ENCODE assay signal across 8 cellular contexts in genomic region chr20:58236612-58237317, GRCh38. TPM values are rescaled to one million over a fixed set of nuclear protein-coding genes. Genes with fewer than 3 reads are reported as not detected.
DNase-seq lines count a peak whose midpoint lies in the region; ATAC-seq and TF ChIP-seq lines count a peak whose summit lies in the region.

No MANE protein-coding gene starts in this region.

- TF ChIP-seq CTCF in AG10803 (conservative IDR thresholded peaks at IDR 0.05; ENCODE audit: low read length), result peak; percentile 91

- peak overlapping the region; percentile 71 for H3K27ac ChIP-seq in effector memory CD4-positive, alpha-beta T cell (ENCODE audit: insufficient read depth, low read length, poor library complexity, severe bottlenecking)

- H3K27me3 Mint-ChIP-seq in activated CD8-positive, alpha-beta T cell treated with anti-CD3 and anti-CD28 coated beads, Interleukin-2, amount 10 ng/mL, durations not matched to agents 7 days and 5 days (ENCODE audit: low read depth), result no peaks in the 10 kb centered on the region
- no peaks in the 10 kb centered on the region for H3K27me3 Mint-ChIP-seq in memory B cell

- ATAC-seq in GM18873 (IDR thresholded peaks at IDR 0.05; ENCODE audit: low FRiP score, unreplicated experiment) (peak; percentile 62), HG03378 (IDR thresholded peaks at IDR 0.05; ENCODE audit: unreplicated experiment) (peak; percentile 79), memory B cell (ENCODE audit: low read depth) (peak; percentile 90)
- peak; percentile 90 for ATAC-seq in activated CD8-positive, alpha-beta T cell treated with anti-CD3 and anti-CD28 coated beads, Interleukin-2, amount 10 ng/mL, durations not matched to agents 7 days and 5 days

- H3K4me3 ChIP-seq in AG10803 (ENCODE audit: low read length), result peak overlapping the region; percentile 57
- peak overlapping the region; percentile 55 for H3K4me3 ChIP-seq in effector memory CD4-positive, alpha-beta T cell (ENCODE audit: insufficient read depth, low read depth, low read length, poor library complexity, severe bottlenecking)

- no peaks in the 10 kb centered on the region for H3K4me1 ChIP-seq in effector memory CD4-positive, alpha-beta T cell (ENCODE audit: control insufficient read depth, insufficient read depth, low read length, poor library complexity, severe bottlenecking)

- no peaks in the 10 kb centered on the region for H3K36me3 ChIP-seq in effector memory CD4-positive, alpha-beta T cell (ENCODE audit: control insufficient read depth, insufficient read depth, low read length)

- peaks cover 28% of the 10 kb centered on the region for H3K4me1 Mint-ChIP-seq in activated CD8-positive, alpha-beta T cell treated with anti-CD3 and anti-CD28 coated beads, Interleukin-2, amount 10 ng/mL, durations not matched to agents 7 days and 5 days (ENCODE audit: low read depth)
- H3K4me1 Mint-ChIP-seq in memory B cell, result no peaks in the 10 kb centered on the region

- H3K4me3 Mint-ChIP-seq in activated CD8-positive, alpha-beta T cell treated with anti-CD3 and anti-CD28 coated beads, Interleukin-2, amount 10 ng/mL, durations not matched to agents 7 days and 5 days, result peak overlapping the region; percentile 90
- peak overlapping the region; percentile 89 for H3K4me3 Mint-ChIP-seq in memory B cell

- peak overlapping the region; percentile 91 for H3K27ac Mint-ChIP-seq in activated CD8-positive, alpha-beta T cell treated with anti-CD3 and anti-CD28 coated beads, Interleukin-2, amount 10 ng/mL, durations not matched to agents 7 days and 5 days
- peak overlapping the region; percentile 80 for H3K27ac Mint-ChIP-seq in memory B cell

- H3K36me3 Mint-ChIP-seq in activated CD8-positive, alpha-beta T cell treated with anti-CD3 and anti-CD28 coated beads, Interleukin-2, amount 10 ng/mL, durations not matched to agents 7 days and 5 days (ENCODE audit: low read depth), result peaks cover 12% of the 10 kb centered on the region
- H3K36me3 Mint-ChIP-seq in memory B cell, result peaks cover 8% of the 10 kb centered on the region

- POLR2A ChIA-PET in activated CD8-positive, alpha-beta T cell treated with anti-CD3 and anti-CD28 coated beads, Interleukin-2, amount 10 ng/mL, durations not matched to agents 7 days and 5 days (lab: Charles Lee), result interaction anchor here (1.1 kb wide), 1 partner anchor 70 kb away, joined by 4 read pairs; no protein-coding TSS in a partner anchor

- H3K27me3 ChIP-seq in effector memory CD4-positive, alpha-beta T cell (replicated peaks; ENCODE audit: control insufficient read depth, insufficient read depth, low read length, poor library complexity, severe bottlenecking), result no peaks in the 10 kb centered on the region

- CTCF ChIA-PET in activated CD8-positive, alpha-beta T cell treated with anti-CD3 and anti-CD28 coated beads, Interleukin-2, amount 10 ng/mL, durations not matched to agents 7 days and 5 days (lab: Charles Lee), result interaction anchor here (0.6 to 6.0 kb wide), 20 partner anchors 8 to 602 kb away, joined by 3 to 55 read pairs (median 5); partner anchors contain the start of genes ANKRD60, RAB22A and VAPB

- no peaks in the 10 kb centered on the region for H3K9me3 ChIP-seq in effector memory CD4-positive, alpha-beta T cell (ENCODE audit: control insufficient read depth, low read length)

- DNase-seq in AG10803 (ENCODE audit: low read depth) (peak; percentile 54), NCI-H748 treated with DMSO at 0.1 percent for 48 hours (lab: John Stamatoyannopoulos, UW) (peak; percentile 50), memory B cell (ENCODE audit: low spot score in 2 of 2) (peak; percentile 79 to 88)
- peak; percentile 86 for DNase-seq in activated CD8-positive, alpha-beta T cell treated with anti-CD3 and anti-CD28 coated beads, Interleukin-2, amount 10 ng/mL, durations not matched to agents 7 days and 5 days
- peak; percentile 62 to 66 (median 66) for DNase-seq in effector memory CD4-positive, alpha-beta T cell
- DNase-seq in stimulated activated CD4-positive, alpha-beta T cell treated with anti-CD3 and anti-CD28 coated beads, TNF-alpha, amount 100 ng/mL, for 48 hours (ENCODE audit: low read depth in 3 of 3), result peak; percentile 76 to 85 (median 81)

- no peaks in the 10 kb centered on the region for H3K9me3 Mint-ChIP-seq in activated CD8-positive, alpha-beta T cell treated with anti-CD3 and anti-CD28 coated beads, Interleukin-2, amount 10 ng/mL, durations not matched to agents 7 days and 5 days (ENCODE audit: insufficient read depth)
- H3K9me3 Mint-ChIP-seq in memory B cell, result no peaks in the 10 kb centered on the region

RNA-seq across cellular contexts. Expression of gene ANKRD60, which starts 8.3 kb away (rescaled TPM):
- total RNA-seq in activated CD8-positive, alpha-beta T cell treated with anti-CD3 and anti-CD28 coated beads, Interleukin-2, amount 10 ng/mL, durations not matched to agents 7 days and 5 days, result not detected

Comparison
In these comparisons a context has a peak if more than half of its experiments do, and no peak if none do; other contexts are left out.
1. Peak in every context shown above with its lines: DNase-seq, ATAC-seq, H3K4me3 ChIP-seq and H3K27ac ChIP-seq.